In the genomic region with DNA sequence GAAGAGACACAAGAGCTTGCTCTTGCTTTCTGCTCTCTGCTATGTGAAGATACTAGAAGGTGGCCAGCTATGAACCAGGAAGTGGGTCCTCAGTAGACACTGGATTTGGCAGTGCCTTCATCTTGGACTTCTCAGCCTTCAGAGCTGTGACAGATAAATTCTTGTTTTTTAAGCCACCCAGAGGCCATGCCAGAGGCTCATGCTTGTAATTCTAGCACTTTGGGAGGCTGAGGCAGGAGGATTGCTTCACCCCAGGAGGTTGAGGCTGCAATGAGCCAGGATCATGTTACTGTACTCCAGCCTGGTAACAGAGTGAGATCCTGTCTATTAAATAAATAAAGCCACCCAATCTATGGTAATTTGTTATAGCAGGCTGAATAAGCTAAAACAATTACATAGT, we compare ENCODE assay signal across 26 cellular contexts.
"Had no signal": no experiment of that assay in that cellular context is flagged by ENCODE, and none has a peak within 500 bp of the region (broad histone marks: within the 10 kb centered on the region; RNA-seq: fewer than 3 reads in every experiment).

No MANE protein-coding gene starts in this region.

- H3K4me3 ChIP-seq: dorsolateral prefrontal cortex, gastroesophageal sphincter, heart right ventricle, left lung, pancreas, sigmoid colon, testis, tibial artery, upper lobe of left lung had no signal

- H3K9me3 Mint-ChIP-seq: naive thymus-derived CD4-positive, alpha-beta T cell; nephron; stimulated activated memory B cell treated with anti-CD40 and anti-IgM and Interleukin-4, amounts not matched to agents 10 μg/mL and 1 μg/mL and 100 μg/mL, for 72 hours had no signal

- H3K27me3 ChIP-seq: dorsolateral prefrontal cortex, foreskin keratinocyte, gastroesophageal sphincter, left lung, pancreas, sigmoid colon, testis, tibial artery, upper lobe of left lung had no signal

- ATAC-seq: esophagus mucosa; foreskin keratinocyte; gastroesophageal sphincter; heart right ventricle; left cardiac atrium; left lung; naive thymus-derived CD4-positive, alpha-beta T cell; pancreas; stimulated activated memory B cell treated with anti-CD40 and anti-IgM and Interleukin-4, amounts not matched to agents 10 μg/mL and 1 μg/mL and 100 μg/mL, for 72 hours; stimulated activated naive CD8-positive, alpha-beta T cell treated with anti-CD3 and anti-CD28 coated beads, Interleukin-15, Interleukin-2, amounts not matched to agents 100 U/mL and 50 U/mL, for 24 hours had no signal

- H3K36me3 Mint-ChIP-seq: naive thymus-derived CD4-positive, alpha-beta T cell; stimulated activated memory B cell treated with anti-CD40 and anti-IgM and Interleukin-4, amounts not matched to agents 10 μg/mL and 1 μg/mL and 100 μg/mL, for 72 hours had no signal

- H3K27ac Mint-ChIP-seq: naive thymus-derived CD4-positive, alpha-beta T cell; nephron; stimulated activated memory B cell treated with anti-CD40 and anti-IgM and Interleukin-4, amounts not matched to agents 10 μg/mL and 1 μg/mL and 100 μg/mL, for 72 hours had no signal

- DNase-seq: cerebellar nuclear complex; cortex of kidney; dorsolateral prefrontal cortex; effector CD4-positive, alpha-beta T cell; foreskin keratinocyte; heart right ventricle; hippocampal formation; left cardiac atrium; left lung; mesenchymal stem cell; midbrain; naive thymus-derived CD4-positive, alpha-beta T cell; nucleus accumbens; pancreas; sigmoid colon; stimulated activated CD4-positive, alpha-beta T cell treated with anti-CD3 and anti-CD28 coated beads, Interleukin-4, amount 100 ng/mL, for 4 hours; stimulated activated naive CD8-positive, alpha-beta T cell treated with anti-CD3 and anti-CD28 coated beads, Interleukin-15, Interleukin-2, amounts not matched to agents 100 U/mL and 50 U/mL, for 24 hours; substantia nigra; testis; tibial artery; upper lobe of left lung had no signal

- H3K4me1 ChIP-seq: pancreas had no signal

- H3K27me3 Mint-ChIP-seq: naive thymus-derived CD4-positive, alpha-beta T cell; stimulated activated memory B cell treated with anti-CD40 and anti-IgM and Interleukin-4, amounts not matched to agents 10 μg/mL and 1 μg/mL and 100 μg/mL, for 72 hours had no signal

- H3K4me3 Mint-ChIP-seq: naive thymus-derived CD4-positive, alpha-beta T cell; nephron; stimulated activated memory B cell treated with anti-CD40 and anti-IgM and Interleukin-4, amounts not matched to agents 10 μg/mL and 1 μg/mL and 100 μg/mL, for 72 hours had no signal

- H3K27ac ChIP-seq: dorsolateral prefrontal cortex, epithelial cell of prostate, foreskin keratinocyte, gastroesophageal sphincter, heart right ventricle, left lung, pancreas, sigmoid colon, testis, tibial artery, upper lobe of left lung had no signal

- H3K4me1 Mint-ChIP-seq: stimulated activated memory B cell treated with anti-CD40 and anti-IgM and Interleukin-4, amounts not matched to agents 10 μg/mL and 1 μg/mL and 100 μg/mL, for 72 hours had no signal

- H3K9me3 ChIP-seq: gastroesophageal sphincter, heart right ventricle, left lung, pancreas, sigmoid colon, testis, tibial artery, upper lobe of left lung had no signal

- H3K36me3 ChIP-seq: gastroesophageal sphincter, heart right ventricle, left lung, pancreas, sigmoid colon, tibial artery, upper lobe of left lung had no signal
